25 cellular contexts compared by ENCODE assay signal in genomic region chr5:109961755-109962154, GRCh38.
DNase-seq lines count a peak whose midpoint lies in the region; ATAC-seq, FAIRE-seq and TF ChIP-seq lines count a peak whose summit lies in the region.
"Had no signal": no experiment of that assay in that cellular context is flagged by ENCODE, and none has a peak within 500 bp of the region (broad histone marks: within the 10 kb centered on the region; RNA-seq: fewer than 3 reads in every experiment).

No MANE protein-coding gene starts in this region.

- no peaks in the 10 kb centered on the region for H3K4me1 Mint-ChIP-seq in astrocyte (ENCODE audit: low read depth, unreplicated experiment)
- H3K4me1 Mint-ChIP-seq: nephron progenitor cell had no signal

- H3K79me2 ChIP-seq in KMS-11 (ENCODE audit: insufficient read depth, low read depth) (no peaks in the 10 kb centered on the region), astrocyte (ENCODE audit: insufficient read depth, low read length) (no peaks in the 10 kb centered on the region)

- H2AFZ ChIP-seq in KMS-11 (ENCODE audit: low read depth) (no peak overlapping the region), astrocyte (ENCODE audit: low read depth, low read length) (no peak overlapping the region)

- ATAC-seq in activated CD4-positive, CD25-positive, alpha-beta regulatory T cell treated with anti-CD3 and anti-CD28 coated beads, Interleukin-2, amount 50 U/mL, for 24 hours: no peak

- H3K27me3 ChIP-seq in KMS-11 (ENCODE audit: insufficient read depth, low read depth) (no peaks in the 10 kb centered on the region), astrocyte (ENCODE audit: insufficient read depth, low read length) (no peaks in the 10 kb centered on the region)
- H3K27me3 ChIP-seq: adrenal gland, brain microvascular endothelial cell, pancreas had no signal

- H4K20me1 ChIP-seq in KMS-11 (ENCODE audit: insufficient read depth) (no peaks in the 10 kb centered on the region), astrocyte (ENCODE audit: insufficient read depth, low read length) (no peaks in the 10 kb centered on the region)

- no peak for TF ChIP-seq CTCF in KMS-11 (conservative IDR thresholded peaks at IDR 0.05; ENCODE audit: low read depth, low read length)
- no peak for TF ChIP-seq CTCF in astrocyte (IDR thresholded peaks at IDR 0.05; ENCODE audit: insufficient read depth, low read depth, low read length)

- H3K36me3 Mint-ChIP-seq in astrocyte (ENCODE audit: low read depth, unreplicated experiment): no peaks in the 10 kb centered on the region
- H3K36me3 Mint-ChIP-seq: CD8-positive, alpha-beta memory T cell had no signal

- H3K27ac Mint-ChIP-seq in astrocyte (ENCODE audit: unreplicated experiment): no peak overlapping the region
- H3K27ac Mint-ChIP-seq: activated T-cell treated with anti-CD3 and anti-CD28 coated beads, Interleukin-2, amount 50 U/mL, for 24 hours; CD8-positive, alpha-beta memory T cell; nephron progenitor cell had no signal

- H3K9me3 Mint-ChIP-seq in astrocyte (ENCODE audit: unreplicated experiment): no peaks in the 10 kb centered on the region
- H3K9me3 Mint-ChIP-seq: activated T-cell treated with anti-CD3 and anti-CD28 coated beads, Interleukin-2, amount 50 U/mL, for 24 hours; CD8-positive, alpha-beta memory T cell; nephron progenitor cell had no signal

- H3K4me3 ChIP-seq in KMS-11 (IDR thresholded peaks at IDR 0.05; ENCODE audit: insufficient read depth, low read depth, low read length): no peak overlapping the region
- H3K4me3 ChIP-seq in astrocyte (ENCODE audit: insufficient read depth, low read depth, low read length): no peak overlapping the region
- H3K4me3 ChIP-seq: adrenal gland, pancreas had no signal

- peak; percentile 5 for FAIRE-seq in astrocyte (lab: Jason Lieb, UNC)
- FAIRE-seq: pancreas had no signal

- H3K4me2 ChIP-seq in KMS-11 (peak overlapping the region; percentile 25; the same call in 1 of the 2 replicates), astrocyte (ENCODE audit: low read length) (no peak overlapping the region)

- no peaks in the 10 kb centered on the region for H3K9me3 ChIP-seq in astrocyte (ENCODE audit: insufficient read depth, low read depth, low read length)
- H3K9me3 ChIP-seq: adrenal gland, pancreas had no signal

- peak; percentile 78 for DNase-seq in NOMO-1 treated with DMSO at 0.1 percent for 48 hours (lab: John Stamatoyannopoulos, UW; ENCODE audit: unreplicated experiment)
- no peak for DNase-seq in astrocyte (ENCODE audit: low read depth)
- peak; percentile 69 for DNase-seq in pons (ENCODE audit: low spot score)
- no peak for DNase-seq in activated T-cell treated with anti-CD3 and anti-CD28 coated beads, Interleukin-2, amount 50 U/mL, for 48 hours
- DNase-seq in HK-2 (ENCODE audit: unreplicated experiment): no peak
- DNase-seq: activated CD4-positive, alpha-beta T cell treated with anti-CD3 and anti-CD28 coated beads for 48 hours; activated T-cell treated with anti-CD3 and anti-CD28 coated beads, Interleukin-2, amount 50 U/mL, for 24 hours; adrenal gland; brain microvascular endothelial cell; CD8-positive, alpha-beta memory T cell; DMS79; effector CD4-positive, alpha-beta T cell; GOT3; head of caudate nucleus; left cardiac atrium; NCI-H1092 treated with DMSO at 0.1 percent for 48 hours; NCI-H187 treated with DMSO at 0.1 percent for 48 hours; NCI-H2227 treated with DMSO at 0.1 percent for 48 hours; nephron progenitor cell; pancreas; SHP77 treated with DMSO at 0.1 percent for 48 hours; trophoblast cell had no signal

- no peaks in the 10 kb centered on the region for H3K36me3 ChIP-seq in KMS-11 (ENCODE audit: insufficient read depth)
- no peaks in the 10 kb centered on the region for H3K36me3 ChIP-seq in astrocyte (ENCODE audit: insufficient read depth, low read length)
- H3K36me3 ChIP-seq: adrenal gland, brain microvascular endothelial cell, pancreas had no signal

- H3K4me3 Mint-ChIP-seq in astrocyte (ENCODE audit: unreplicated experiment): no peak overlapping the region
- H3K4me3 Mint-ChIP-seq: activated T-cell treated with anti-CD3 and anti-CD28 coated beads, Interleukin-2, amount 50 U/mL, for 24 hours; CD8-positive, alpha-beta memory T cell; nephron progenitor cell had no signal

- no peak overlapping the region for H3K9ac ChIP-seq in KMS-11
- H3K9ac ChIP-seq in astrocyte (ENCODE audit: low read length): no peak overlapping the region

- H3K27ac ChIP-seq in KMS-11 (no peak overlapping the region), astrocyte (ENCODE audit: low read depth, low read length) (no peak overlapping the region)
- H3K27ac ChIP-seq: brain microvascular endothelial cell, epithelial cell of prostate, pancreas had no signal

- H3K4me1 ChIP-seq in KMS-11 (ENCODE audit: low read depth, poor library complexity, severe bottlenecking): peaks cover 38% of the 10 kb centered on the region
- H3K4me1 ChIP-seq in astrocyte (ENCODE audit: insufficient read depth, low read length): no peaks in the 10 kb centered on the region
- H3K4me1 ChIP-seq: adrenal gland, pancreas had no signal

- no peaks in the 10 kb centered on the region for H3K27me3 Mint-ChIP-seq in astrocyte (ENCODE audit: low read depth, unreplicated experiment)
- H3K27me3 Mint-ChIP-seq: activated T-cell treated with anti-CD3 and anti-CD28 coated beads, Interleukin-2, amount 50 U/mL, for 24 hours; CD8-positive, alpha-beta memory T cell had no signal

Comparison
In these comparisons a context has a peak if more than half of its experiments do, and no peak if none do; other contexts are left out.
1. DNase-seq: peak in NOMO-1 treated with DMSO at 0.1 percent for 48 hours (single experiment) and pons (single experiment); none in astrocyte (single experiment), activated T-cell treated with anti-CD3 and anti-CD28 coated beads, Interleukin-2, amount 50 U/mL, for 48 hours (0 of 2) and HK-2 (single experiment).